In genomic region chr2:137857871-137858270, GRCh38 we compare ENCODE assay signal across 12 cellular contexts.
"Had no signal": no experiment of that assay in that cellular context is flagged by ENCODE, and none has a peak within 500 bp of the region (broad histone marks: within the 10 kb centered on the region; RNA-seq: fewer than 3 reads in every experiment).

No MANE protein-coding gene starts in this region.

- ATAC-seq: left colon; natural killer cell; stimulated activated memory B cell treated with anti-CD40 and anti-IgM and Interleukin-4, amounts not matched to agents 10 μg/mL and 1 μg/mL and 100 μg/mL, for 72 hours had no signal

- H3K4me1 ChIP-seq: vagina had no signal

- H3K4me3 ChIP-seq: vagina had no signal

- DNase-seq: activated B cell treated with CpG ODN at 0.5 μM for 24 hours; activated CD4-positive, alpha-beta T cell treated with anti-CD3 and anti-CD28 coated beads, Interleukin-2, amount 10 ng/mL, durations not matched to agents 7 days and 5 days; activated CD8-positive, alpha-beta memory T cell treated with anti-CD3 and anti-CD28 coated beads, Interleukin-2, amount 50 U/mL, for 48 hours; activated naive CD8-positive, alpha-beta T cell treated with anti-CD3 and anti-CD28 coated beads, Interleukin-2, amount 10 ng/mL, durations not matched to agents 7 days and 5 days; effector CD8-positive, alpha-beta T cell; foreskin melanocyte; left colon; natural killer cell; stimulated activated CD4-positive, alpha-beta T cell treated with anti-CD3 and anti-CD28 coated beads, Interleukin-2, amount 100 ng/mL, for 48 hours; T-helper 2 cell had no signal

- H3K36me3 ChIP-seq: vagina had no signal

- H3K9me3 ChIP-seq: vagina had no signal

- H3K27ac ChIP-seq: vagina had no signal

- H3K27me3 ChIP-seq: vagina had no signal
